In the genomic region with DNA sequence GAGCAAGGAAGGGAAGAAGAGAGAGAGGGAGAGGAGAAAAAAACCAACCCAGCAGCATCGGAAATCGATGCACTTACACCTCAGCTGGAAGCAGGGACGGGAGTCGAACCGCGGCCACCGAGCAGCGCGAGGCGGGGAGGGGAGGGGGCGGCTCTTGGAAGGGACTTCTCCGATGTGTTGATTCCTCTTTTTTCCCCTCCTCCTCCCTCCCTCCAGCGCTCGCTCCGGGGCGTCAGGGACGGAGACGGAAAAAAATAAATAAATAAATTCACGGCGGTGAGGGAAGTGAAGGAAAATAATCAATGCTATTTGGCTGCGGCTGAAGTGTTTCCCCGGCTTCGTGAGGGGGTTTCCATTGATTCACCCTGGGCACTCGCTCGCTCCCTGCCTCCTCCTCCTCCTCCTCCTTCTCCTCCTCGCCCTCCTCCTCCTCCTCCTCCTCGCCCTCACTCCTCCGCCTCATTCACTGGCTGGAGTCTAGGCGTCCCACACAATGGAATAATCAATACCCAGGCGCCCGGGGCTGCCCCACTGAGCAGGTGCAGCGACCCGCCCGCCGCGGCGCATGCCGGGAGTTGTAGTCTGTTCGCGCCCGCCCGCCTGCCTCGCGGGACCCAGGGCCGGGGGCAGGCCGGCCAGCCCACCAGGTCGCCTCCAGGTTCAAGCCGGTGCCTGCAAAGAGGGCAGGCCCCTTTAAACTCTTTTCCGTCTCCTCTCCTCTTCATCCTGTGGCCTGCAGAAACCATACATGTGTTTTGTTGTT, we compare ENCODE assay signal across 1 cellular context.
A peak's percentile ranks its signal among the peaks of the same experiment; 100 is the strongest.
TF ChIP-seq lines count a peak whose summit lies in the region.

A gene (minus strand): TSS at position 500 of the 763 bp plus-strand sequence. CDS start 16,440 bp downstream, outside the sequence.

TF ChIP-seq in GM12878, 131 proteins besides CTCF, POLR2A, EP300 and RAD21 (continued from another document):
- TF ChIP-seq, protein P1, sequence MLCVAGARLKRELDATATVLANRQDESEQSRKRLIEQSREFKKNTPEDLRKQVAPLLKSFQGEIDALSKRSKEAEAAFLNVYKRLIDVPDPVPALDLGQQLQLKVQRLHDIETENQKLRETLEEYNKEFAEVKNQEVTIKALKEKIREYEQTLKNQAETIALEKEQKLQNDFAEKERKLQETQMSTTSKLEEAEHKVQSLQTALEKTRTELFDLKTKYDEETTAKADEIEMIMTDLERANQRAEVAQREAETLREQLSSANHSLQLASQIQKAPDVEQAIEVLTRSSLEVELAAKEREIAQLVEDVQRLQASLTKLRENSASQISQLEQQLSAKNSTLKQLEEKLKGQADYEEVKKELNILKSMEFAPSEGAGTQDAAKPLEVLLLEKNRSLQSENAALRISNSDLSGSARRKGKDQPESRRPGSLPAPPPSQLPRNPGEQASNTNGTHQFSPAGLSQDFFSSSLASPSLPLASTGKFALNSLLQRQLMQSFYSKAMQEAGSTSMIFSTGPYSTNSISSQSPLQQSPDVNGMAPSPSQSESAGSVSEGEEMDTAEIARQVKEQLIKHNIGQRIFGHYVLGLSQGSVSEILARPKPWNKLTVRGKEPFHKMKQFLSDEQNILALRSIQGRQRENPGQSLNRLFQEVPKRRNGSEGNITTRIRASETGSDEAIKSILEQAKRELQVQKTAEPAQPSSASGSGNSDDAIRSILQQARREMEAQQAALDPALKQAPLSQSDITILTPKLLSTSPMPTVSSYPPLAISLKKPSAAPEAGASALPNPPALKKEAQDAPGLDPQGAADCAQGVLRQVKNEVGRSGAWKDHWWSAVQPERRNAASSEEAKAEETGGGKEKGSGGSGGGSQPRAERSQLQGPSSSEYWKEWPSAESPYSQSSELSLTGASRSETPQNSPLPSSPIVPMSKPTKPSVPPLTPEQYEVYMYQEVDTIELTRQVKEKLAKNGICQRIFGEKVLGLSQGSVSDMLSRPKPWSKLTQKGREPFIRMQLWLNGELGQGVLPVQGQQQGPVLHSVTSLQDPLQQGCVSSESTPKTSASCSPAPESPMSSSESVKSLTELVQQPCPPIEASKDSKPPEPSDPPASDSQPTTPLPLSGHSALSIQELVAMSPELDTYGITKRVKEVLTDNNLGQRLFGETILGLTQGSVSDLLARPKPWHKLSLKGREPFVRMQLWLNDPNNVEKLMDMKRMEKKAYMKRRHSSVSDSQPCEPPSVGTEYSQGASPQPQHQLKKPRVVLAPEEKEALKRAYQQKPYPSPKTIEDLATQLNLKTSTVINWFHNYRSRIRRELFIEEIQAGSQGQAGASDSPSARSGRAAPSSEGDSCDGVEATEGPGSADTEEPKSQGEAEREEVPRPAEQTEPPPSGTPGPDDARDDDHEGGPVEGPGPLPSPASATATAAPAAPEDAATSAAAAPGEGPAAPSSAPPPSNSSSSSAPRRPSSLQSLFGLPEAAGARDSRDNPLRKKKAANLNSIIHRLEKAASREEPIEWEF (IDR thresholded peaks at IDR 0.05; ENCODE audit: insufficient replicate concordance, low read depth, low read length) = peak; percentile 87
- TF ChIP-seq, protein P2, sequence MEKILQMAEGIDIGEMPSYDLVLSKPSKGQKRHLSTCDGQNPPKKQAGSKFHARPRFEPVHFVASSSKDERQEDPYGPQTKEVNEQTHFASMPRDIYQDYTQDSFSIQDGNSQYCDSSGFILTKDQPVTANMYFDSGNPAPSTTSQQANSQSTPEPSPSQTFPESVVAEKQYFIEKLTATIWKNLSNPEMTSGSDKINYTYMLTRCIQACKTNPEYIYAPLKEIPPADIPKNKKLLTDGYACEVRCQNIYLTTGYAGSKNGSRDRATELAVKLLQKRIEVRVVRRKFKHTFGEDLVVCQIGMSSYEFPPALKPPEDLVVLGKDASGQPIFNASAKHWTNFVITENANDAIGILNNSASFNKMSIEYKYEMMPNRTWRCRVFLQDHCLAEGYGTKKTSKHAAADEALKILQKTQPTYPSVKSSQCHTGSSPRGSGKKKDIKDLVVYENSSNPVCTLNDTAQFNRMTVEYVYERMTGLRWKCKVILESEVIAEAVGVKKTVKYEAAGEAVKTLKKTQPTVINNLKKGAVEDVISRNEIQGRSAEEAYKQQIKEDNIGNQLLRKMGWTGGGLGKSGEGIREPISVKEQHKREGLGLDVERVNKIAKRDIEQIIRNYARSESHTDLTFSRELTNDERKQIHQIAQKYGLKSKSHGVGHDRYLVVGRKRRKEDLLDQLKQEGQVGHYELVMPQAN (conservative IDR thresholded peaks at IDR 0.05) = 0 out of 2 replicates have a peak, but pooled peaks have one; percentile 26
- TF ChIP-seq NR2C1 (IDR thresholded peaks at IDR 0.05) = peak; percentile 73
- TF ChIP-seq, protein P3, sequence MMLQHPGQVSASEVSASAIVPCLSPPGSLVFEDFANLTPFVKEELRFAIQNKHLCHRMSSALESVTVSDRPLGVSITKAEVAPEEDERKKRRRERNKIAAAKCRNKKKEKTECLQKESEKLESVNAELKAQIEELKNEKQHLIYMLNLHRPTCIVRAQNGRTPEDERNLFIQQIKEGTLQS (IDR thresholded peaks at IDR 0.05; ENCODE audit: borderline replicate concordance, extremely low read depth, low read depth, low read length) = no peak
- TF ChIP-seq, protein P4, sequence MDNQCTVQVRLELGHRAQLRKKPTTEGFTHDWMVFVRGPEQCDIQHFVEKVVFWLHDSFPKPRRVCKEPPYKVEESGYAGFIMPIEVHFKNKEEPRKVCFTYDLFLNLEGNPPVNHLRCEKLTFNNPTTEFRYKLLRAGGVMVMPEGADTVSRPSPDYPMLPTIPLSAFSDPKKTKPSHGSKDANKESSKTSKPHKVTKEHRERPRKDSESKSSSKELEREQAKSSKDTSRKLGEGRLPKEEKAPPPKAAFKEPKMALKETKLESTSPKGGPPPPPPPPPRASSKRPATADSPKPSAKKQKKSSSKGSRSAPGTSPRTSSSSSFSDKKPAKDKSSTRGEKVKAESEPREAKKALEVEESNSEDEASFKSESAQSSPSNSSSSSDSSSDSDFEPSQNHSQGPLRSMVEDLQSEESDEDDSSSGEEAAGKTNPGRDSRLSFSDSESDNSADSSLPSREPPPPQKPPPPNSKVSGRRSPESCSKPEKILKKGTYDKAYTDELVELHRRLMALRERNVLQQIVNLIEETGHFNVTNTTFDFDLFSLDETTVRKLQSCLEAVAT (IDR thresholded peaks at IDR 0.05) = 0 out of 2 replicates have a peak, but pooled peaks have one; percentile 27
- TF ChIP-seq NBN (IDR thresholded peaks at IDR 0.05) = peak; percentile 15; the same call in 1 of the 2 replicates
- TF ChIP-seq CHD2 (IDR thresholded peaks at IDR 0.05; ENCODE audit: borderline replicate concordance, low read depth, low read length) = peak; percentile 78
- TF ChIP-seq, protein P5, sequence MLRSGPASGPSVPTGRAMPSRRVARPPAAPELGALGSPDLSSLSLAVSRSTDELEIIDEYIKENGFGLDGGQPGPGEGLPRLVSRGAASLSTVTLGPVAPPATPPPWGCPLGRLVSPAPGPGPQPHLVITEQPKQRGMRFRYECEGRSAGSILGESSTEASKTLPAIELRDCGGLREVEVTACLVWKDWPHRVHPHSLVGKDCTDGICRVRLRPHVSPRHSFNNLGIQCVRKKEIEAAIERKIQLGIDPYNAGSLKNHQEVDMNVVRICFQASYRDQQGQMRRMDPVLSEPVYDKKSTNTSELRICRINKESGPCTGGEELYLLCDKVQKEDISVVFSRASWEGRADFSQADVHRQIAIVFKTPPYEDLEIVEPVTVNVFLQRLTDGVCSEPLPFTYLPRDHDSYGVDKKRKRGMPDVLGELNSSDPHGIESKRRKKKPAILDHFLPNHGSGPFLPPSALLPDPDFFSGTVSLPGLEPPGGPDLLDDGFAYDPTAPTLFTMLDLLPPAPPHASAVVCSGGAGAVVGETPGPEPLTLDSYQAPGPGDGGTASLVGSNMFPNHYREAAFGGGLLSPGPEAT (IDR thresholded peaks at IDR 0.05; ENCODE audit: low read depth) = peak; percentile 89
- TF ChIP-seq TCF3 (IDR thresholded peaks at IDR 0.05; ENCODE audit: borderline replicate concordance, insufficient read depth, low read depth, low read length) = 0 out of 2 replicates have a peak, but pooled peaks have one; percentile 66
- no peak for TF ChIP-seq FOXM1 (IDR thresholded peaks at IDR 0.05; ENCODE audit: low read depth, low read length)
- peak; percentile 74 for TF ChIP-seq TCF12 (IDR thresholded peaks at IDR 0.05; ENCODE audit: low read depth, low read length)
- TF ChIP-seq BHLHE40 (IDR thresholded peaks at IDR 0.05; ENCODE audit: borderline replicate concordance in 1 of 2, low read depth in 2 of 2, low read length in 1 of 2) = peak in 1 of 2 experiments; percentile 40; a peak in 1 of 4 replicates
- no peak for TF ChIP-seq MTA3 (IDR thresholded peaks at IDR 0.05; ENCODE audit: borderline replicate concordance, low read length)
- 0 out of 2 replicates have a peak, but pooled peaks have one; percentile 23 for TF ChIP-seq MTA2 (IDR thresholded peaks at IDR 0.05; ENCODE audit: low read depth)
- peak; percentile 45; the same call in 1 of the 2 replicates for TF ChIP-seq NR2F1 (conservative IDR thresholded peaks at IDR 0.05)
- TF ChIP-seq CBFB (IDR thresholded peaks at IDR 0.05; ENCODE audit: low read depth) = no peak
- peak; percentile 88 for TF ChIP-seq IKZF1 (conservative IDR thresholded peaks at IDR 0.05)
- TF ChIP-seq CBX3 (IDR thresholded peaks at IDR 0.05; ENCODE audit: borderline replicate concordance, low read depth) = no peak
- peak; percentile 73 for TF ChIP-seq SIX5 (IDR thresholded peaks at IDR 0.05; ENCODE audit: low read depth, low read length, severe bottlenecking)
- TF ChIP-seq RUNX3 (IDR thresholded peaks at IDR 0.05; ENCODE audit: low read length) = peak; percentile 35; the same call in 1 of the 2 replicates
- TF ChIP-seq MYC (IDR thresholded peaks at IDR 0.05; ENCODE audit: insufficient read depth, insufficient read length, insufficient replicate concordance, low read length, severe bottlenecking) = no peak
- TF ChIP-seq ESRRA (IDR thresholded peaks at IDR 0.05; ENCODE audit: low read length) = no peak
